15 cellular contexts compared by ENCODE assay signal in genomic region chr11:78158987-78159662, GRCh38. TPM values are rescaled to one million over a fixed set of nuclear protein-coding genes. Genes with fewer than 3 reads are reported as not detected.
DNase-seq lines count a peak whose midpoint lies in the region; ATAC-seq, FAIRE-seq and TF ChIP-seq lines count a peak whose summit lies in the region.
"Had no signal": no experiment of that assay in that cellular context is flagged by ENCODE, and none has a peak within 500 bp of the region (broad histone marks: within the 10 kb centered on the region; RNA-seq: fewer than 3 reads in every experiment).

No MANE protein-coding gene starts in this region.

- H2BK20ac ChIP-seq in H1 (ENCODE audit: low read length), result no peak overlapping the region

- no peak overlapping the region for H4K8ac ChIP-seq in H1 (ENCODE audit: extremely low read depth, insufficient read depth, low read length)

- H2BK12ac ChIP-seq in H1 (ENCODE audit: low read depth, low read length), result no peak overlapping the region

- no peak overlapping the region for H2BK5ac ChIP-seq in H1 (ENCODE audit: low read depth, low read length)

- H3K79me1 ChIP-seq in H1 (ENCODE audit: low read depth, low read length), result no peaks in the 10 kb centered on the region

- POLR2A ChIA-PET in H1 (lab: Charles Lee; ENCODE audit: partially characterized antibody), result interaction anchor here (1.1 kb wide), 2 partner anchors 20 to 80 kb away, joined by 3 read pairs; partner anchors contain the start of genes ALG8 and NDUFC2

- no peak overlapping the region for H3K18ac ChIP-seq in H1 (ENCODE audit: extremely low read depth, low read length)

- no peak overlapping the region for H3K4ac ChIP-seq in H1 (replicated peaks; ENCODE audit: insufficient read length, low read depth, low read length)

- no peak for TF ChIP-seq CTCF in H1 (IDR thresholded peaks at IDR 0.05; ENCODE audit: control extremely low read depth in 1 of 3, insufficient read depth in 1 of 3, low read depth in 1 of 3, low read length in 3 of 3)
- no peak for TF ChIP-seq CTCF in testis (IDR thresholded peaks at IDR 0.05)
- TF ChIP-seq CTCF in smooth muscle cell (IDR thresholded peaks at IDR 0.05; ENCODE audit: borderline replicate concordance, insufficient read depth, poor library complexity, severe bottlenecking), result no peak
- TF ChIP-seq CTCF in kidney (IDR thresholded peaks at IDR 0.05; ENCODE audit: borderline replicate concordance, extremely low read depth, insufficient read depth), result no peak

- intact Hi-C loops in testis (cut with DNase I; ENCODE audit: low total_unique reads) (no loop called here), kidney (cut with DNase I) (no loop called here)

- H3K4me1 ChIP-seq in HUES6 (ENCODE audit: control insufficient read depth, insufficient read depth, low read length) (no peaks in the 10 kb centered on the region), H1 (replicated peaks in 1 of 4; ENCODE audit: control insufficient read depth in 3 of 4, insufficient read depth in 4 of 4, low read length in 3 of 4) (no peaks in the 10 kb centered on the region), testis (peaks cover 12% of the 10 kb centered on the region), smooth muscle cell (ENCODE audit: low read depth) (no peaks in the 10 kb centered on the region), kidney (ENCODE audit: control insufficient read depth in 1 of 2, insufficient read depth in 1 of 2, low read depth in 1 of 2, low read length in 2 of 2) (no peaks in the 10 kb centered on the region)

- FAIRE-seq in H1 (lab: Jason Lieb, UNC), result no peak
- no peak for FAIRE-seq in kidney (lab: Jason Lieb, UNC)

- no peak for TF ChIP-seq POLR2A in H1 (IDR thresholded peaks at IDR 0.05; ENCODE audit: control extremely low read depth in 1 of 2, low read depth in 2 of 2, low read length in 2 of 2)
- no peak for TF ChIP-seq POLR2A in testis (IDR thresholded peaks at IDR 0.05)

- no peak overlapping the region for H3K14ac ChIP-seq in H1 (ENCODE audit: insufficient read length)

- H3F3A ChIP-seq in smooth muscle cell (ENCODE audit: low read depth), result no peaks in the 10 kb centered on the region

- H3K36me3 ChIP-seq in HUES6 (ENCODE audit: control insufficient read depth, insufficient read depth, low read length), result no peaks in the 10 kb centered on the region
- H3K36me3 ChIP-seq in H1 (ENCODE audit: control insufficient read depth in 2 of 4, insufficient read depth in 4 of 4, low read length in 3 of 4), result no peaks in the 10 kb centered on the region
- no peaks in the 10 kb centered on the region for H3K36me3 ChIP-seq in testis (ENCODE audit: low read depth, missing control alignments)
- no peaks in the 10 kb centered on the region for H3K36me3 ChIP-seq in smooth muscle cell (ENCODE audit: low read depth)
- H3K36me3 ChIP-seq in kidney (ENCODE audit: control insufficient read depth in 1 of 2, insufficient read depth in 2 of 2, low read length in 2 of 2), result no peaks in the 10 kb centered on the region

- H3K23me2 ChIP-seq in H1 (ENCODE audit: low read depth, low read length), result no peaks in the 10 kb centered on the region

- H4K5ac ChIP-seq in H1 (ENCODE audit: insufficient read length, low read depth, low read length), result no peak overlapping the region

- H3K79me2 ChIP-seq in H1 (ENCODE audit: control insufficient read depth in 1 of 2, insufficient read depth in 2 of 2, low read length in 2 of 2), result no peaks in the 10 kb centered on the region
- H3K79me2 ChIP-seq in smooth muscle cell (ENCODE audit: low read depth), result no peaks in the 10 kb centered on the region

- H3K4me3 ChIP-seq in HUES6 (ENCODE audit: low read depth, low read length), result no peak overlapping the region
- no peak overlapping the region for H3K4me3 ChIP-seq in H1 (ENCODE audit: extremely low read depth in 1 of 4, insufficient read depth in 2 of 4, low read depth in 3 of 4, low read length in 4 of 4)
- H3K4me3 ChIP-seq in testis, result no peak overlapping the region
- H3K4me3 ChIP-seq in smooth muscle cell, result no peak overlapping the region
- H3K4me3 ChIP-seq in kidney (ENCODE audit: low read length in 2 of 2), result no peak overlapping the region
- H3K4me3 ChIP-seq: dorsolateral prefrontal cortex had no signal

- no peak for TF ChIP-seq EP300 in H1 (IDR thresholded peaks at IDR 0.05; ENCODE audit: borderline replicate concordance in 1 of 2, low read depth in 2 of 2, low read length in 2 of 2)

- DNase-seq in H1 (ENCODE audit: low read depth in 1 of 2, low spot score in 2 of 2) (no peak), medulla oblongata (ENCODE audit: extremely low spot score) (peak; percentile 73), testis (peak; percentile 49), smooth muscle cell (lab: John Stamatoyannopoulos, UW; ENCODE audit: unreplicated experiment) (no peak), kidney (no peak), D341Med (ENCODE audit: low spot score) (no peak)
- DNase-seq: activated CD4-positive, alpha-beta memory T cell treated with anti-CD3 and anti-CD28 coated beads for 36 hours; activated T-cell treated with anti-CD3 and anti-CD28 coated beads, Interleukin-2, amount 50 U/mL, for 4 hours; immature natural killer cell; Karpas-422; PC-3 had no signal

- H3K27me3 ChIP-seq in HUES6 (ENCODE audit: control insufficient read depth, insufficient read depth, low read length), result no peaks in the 10 kb centered on the region
- no peaks in the 10 kb centered on the region for H3K27me3 ChIP-seq in H1 (replicated peaks in 1 of 4; ENCODE audit: control insufficient read depth in 3 of 4, extremely low read depth in 1 of 4, insufficient read depth in 3 of 4, low read length in 3 of 4)
- H3K27me3 ChIP-seq in testis, result no peaks in the 10 kb centered on the region
- no peaks in the 10 kb centered on the region for H3K27me3 ChIP-seq in smooth muscle cell (ENCODE audit: low read depth)
- H3K27me3 ChIP-seq: dorsolateral prefrontal cortex had no signal

- no peak overlapping the region for H4K91ac ChIP-seq in H1 (replicated peaks; ENCODE audit: insufficient read length, low read length)

- ATAC-seq in HG02840 (IDR thresholded peaks at IDR 0.05; ENCODE audit: low FRiP score, unreplicated experiment), result no peak
- ATAC-seq: activated T-cell treated with anti-CD3 and anti-CD28 coated beads, Interleukin-2, amount 50 U/mL, for 4 hours; PC-3 had no signal

- CTCF ChIA-PET in H1 (lab: Charles Lee; ENCODE audit: partially characterized antibody), result no interaction called here

- H3K9ac ChIP-seq in HUES6 (ENCODE audit: low read length), result peak overlapping the region; percentile 12
- H3K9ac ChIP-seq in H1 (replicated peaks in 1 of 4; ENCODE audit: extremely low read depth in 1 of 4, low read depth in 3 of 4, low read length in 3 of 4), result no peak overlapping the region
- no peak overlapping the region for H3K9ac ChIP-seq in smooth muscle cell (ENCODE audit: low read depth)
- no peak overlapping the region for H3K9ac ChIP-seq in kidney (ENCODE audit: low read length in 2 of 2)

- no peak overlapping the region for H3K23ac ChIP-seq in H1 (ENCODE audit: insufficient read length)

- H2AFZ ChIP-seq in H1 (ENCODE audit: low read length) (peak overlapping the region; percentile 16; the same call in 1 of the 2 replicates), smooth muscle cell (ENCODE audit: low read depth) (no peak overlapping the region)

- H3K4me2 ChIP-seq in H1 (ENCODE audit: insufficient read depth in 1 of 2, low read depth in 2 of 2, low read length in 2 of 2) (no peak overlapping the region), smooth muscle cell (no peak overlapping the region)

- H3K56ac ChIP-seq in H1 (replicated peaks; ENCODE audit: insufficient read length, low read depth, low read length), result no peak overlapping the region

- H4K20me1 ChIP-seq in H1 (replicated peaks in 1 of 2; ENCODE audit: control insufficient read depth in 1 of 2, insufficient read depth in 2 of 2, low read length in 2 of 2), result no peaks in the 10 kb centered on the region
- H4K20me1 ChIP-seq in smooth muscle cell (ENCODE audit: low read depth), result no peaks in the 10 kb centered on the region

- H3K27ac ChIP-seq in HUES6 (ENCODE audit: low read depth, low read length), result no peak overlapping the region
- H3K27ac ChIP-seq in H1 (ENCODE audit: low read depth, low read length), result no peak overlapping the region
- peak overlapping the region in 1 of 2 donors; percentile 60 for H3K27ac ChIP-seq in testis
- H3K27ac ChIP-seq in smooth muscle cell (ENCODE audit: low read depth), result no peak overlapping the region
- no peak overlapping the region for H3K27ac ChIP-seq in kidney (ENCODE audit: low read depth in 2 of 2, low read length in 2 of 2)
- H3K27ac ChIP-seq: VCaP had no signal

- no peak overlapping the region for H2BK15ac ChIP-seq in H1 (ENCODE audit: low read length)

- no peak overlapping the region for H2AK5ac ChIP-seq in H1 (ENCODE audit: low read depth, low read length)

- H3K9me3 ChIP-seq in HUES6 (ENCODE audit: control insufficient read depth, insufficient read depth, low read depth, low read length) (no peaks in the 10 kb centered on the region), H1 (ENCODE audit: insufficient read depth in 2 of 2, low read depth in 1 of 2, low read length in 1 of 2) (no peaks in the 10 kb centered on the region), testis (no peaks in the 10 kb centered on the region), smooth muscle cell (replicated peaks; ENCODE audit: low read depth) (no peaks in the 10 kb centered on the region), kidney (ENCODE audit: control insufficient read depth in 1 of 2, low read length in 2 of 2) (no peaks in the 10 kb centered on the region)

- no peak for TF ChIP-seq RAD21 in H1 (IDR thresholded peaks at IDR 0.05 in 1 of 2, conservative IDR thresholded peaks at IDR 0.05 in 1 of 2; ENCODE audit: low read depth in 2 of 2, low read length in 2 of 2)

- 72% methylated on average over 6 of the region's 6 CpGs; no CpG with 5 or more reads in 1 of the 2 experiments for WGBS in H1 (ENCODE audit: extremely low coverage in 1 of 2, insufficient coverage in 1 of 2, insufficient read length in 1 of 2, insufficient replicate concordance in 2 of 2, low coverage in 1 of 2, low lambda C conversion rate in 2 of 2, missing lambda C conversion rate in 1 of 2), 2 experiments
- WGBS in testis, 2 donors, result 53 to 60% methylated on average over 6 of the region's 6 CpGs
- WGBS in smooth muscle cell (ENCODE audit: low lambda C conversion rate), result 57% methylated on average over 6 of the region's 6 CpGs

- H2BK120ac ChIP-seq in H1 (replicated peaks; ENCODE audit: low read depth, low read length), result no peak overlapping the region

RNA-seq across cellular contexts. Expression of gene ALG8, which starts 19.7 kb away (rescaled TPM):
- 56.9 and 66.7 TPM in 2 replicates for total RNA-seq in H1 (2021; fragmentation: NEBNext Ultra II Directional; extraction: Animal tissue kit (Norgen Biotek cat#: 25700))
- 45.5 and 84.3 TPM in 2 replicates for polyA plus RNA-seq in H1 (2011; rRNA removed)
- polyA plus RNA-seq in H1 (2011; cell fraction: cytosol; rRNA removed), result 66.3 TPM
- polyA plus RNA-seq in H1 (2011; cell fraction: nucleus; rRNA removed), result 47.6 TPM
- 47.0 to 77.3 TPM (median 58.6 TPM) in 4 replicates for polyA plus RNA-seq in H1 (2012, experiment 1 of 2)
- 23.8 TPM for polyA plus RNA-seq in H1 (2012, experiment 2 of 2)
- polyA plus RNA-seq in H1 (2013, experiment 1 of 2), result 171 TPM
- 186 TPM for polyA plus RNA-seq in H1 (2013, experiment 2 of 2)
- 70.8 and 86.4 TPM in 2 replicates for polyA minus RNA-seq in H1 (2011; rRNA and poly(A)+ RNA removed)
- polyA minus RNA-seq in H1 (2011; cell fraction: cytosol; rRNA and poly(A)+ RNA removed), result 52.0 TPM
- 46.6 TPM for polyA minus RNA-seq in H1 (2011; cell fraction: nucleus; rRNA and poly(A)+ RNA removed)
- 10 to 100 TPM; 61.2 to 61.5 TPM for total RNA-seq in testis
- 115 TPM for polyA plus RNA-seq in testis (ENCODE audit: insufficient read depth, low read depth, low replicate concordance)
- total RNA-seq in smooth muscle cell, result 68.3 and 103 TPM in 2 replicates
- 62.0 and 66.4 TPM in 2 replicates for polyA plus RNA-seq in smooth muscle cell
- 34.1 TPM for total RNA-seq in kidney
- polyA plus RNA-seq in kidney (ENCODE audit: insufficient read depth, low read depth, low replicate concordance), result 49.7 TPM

RNA-seq across cellular contexts. Expression of gene KCTD21, which starts 29.3 kb away (rescaled TPM):
- 4.1 and 6.2 TPM in 2 replicates for total RNA-seq in H1 (2021; fragmentation: NEBNext Ultra II Directional; extraction: Animal tissue kit (Norgen Biotek cat#: 25700))
- 3.2 and 5.0 TPM in 2 replicates for polyA plus RNA-seq in H1 (2011; rRNA removed)
- polyA plus RNA-seq in H1 (2011; cell fraction: cytosol; rRNA removed), result 4.1 TPM
- 4.5 TPM for polyA plus RNA-seq in H1 (2011; cell fraction: nucleus; rRNA removed)
- 2.8 to 4.9 TPM (median 3.5 TPM) in 4 replicates for polyA plus RNA-seq in H1 (2012, experiment 1 of 2)
- polyA plus RNA-seq in H1 (2012, experiment 2 of 2), result 2.9 TPM
- polyA plus RNA-seq in H1 (2013, experiment 1 of 2), result 1.8 TPM
- 1.6 TPM for polyA plus RNA-seq in H1 (2013, experiment 2 of 2)
- 6.5 and 8.2 TPM in 2 replicates for polyA minus RNA-seq in H1 (2011; rRNA and poly(A)+ RNA removed)
- polyA minus RNA-seq in H1 (2011; cell fraction: cytosol; rRNA and poly(A)+ RNA removed), result 2.3 TPM
- polyA minus RNA-seq in H1 (2011; cell fraction: nucleus; rRNA and poly(A)+ RNA removed), result 1.7 TPM
- 10 to 100 TPM; 14.2 to 14.7 TPM for total RNA-seq in testis
- 10.2 TPM for polyA plus RNA-seq in testis (ENCODE audit: insufficient read depth, low read depth, low replicate concordance)
- 18.5 and 23.5 TPM in 2 replicates for total RNA-seq in smooth muscle cell
- 4.9 and 6.6 TPM in 2 replicates for polyA plus RNA-seq in smooth muscle cell
- total RNA-seq in kidney, result 7.9 TPM
- 6.0 TPM for polyA plus RNA-seq in kidney (ENCODE audit: insufficient read depth, low read depth, low replicate concordance)

RNA-seq across cellular contexts. Expression of gene USP35, which starts 29.6 kb away (rescaled TPM):
- 6.8 and 7.8 TPM in 2 replicates for total RNA-seq in H1 (2021; fragmentation: NEBNext Ultra II Directional; extraction: Animal tissue kit (Norgen Biotek cat#: 25700))
- polyA plus RNA-seq in H1 (2011; rRNA removed) (4.6 and 7.2 TPM in 2 replicates), testis (ENCODE audit: insufficient read depth, low read depth, low replicate concordance) (10.5 TPM), smooth muscle cell (4.5 and 7.3 TPM in 2 replicates), kidney (ENCODE audit: insufficient read depth, low read depth, low replicate concordance) (4.0 TPM)
- polyA plus RNA-seq in H1 (2011; cell fraction: cytosol; rRNA removed), result 6.4 TPM
- 17.5 TPM for polyA plus RNA-seq in H1 (2011; cell fraction: nucleus; rRNA removed)
- 6.5 to 7.1 TPM (median 6.8 TPM) in 4 replicates for polyA plus RNA-seq in H1 (2012, experiment 1 of 2)
- polyA plus RNA-seq in H1 (2012, experiment 2 of 2), result 4.7 TPM
- 4.3 TPM for polyA plus RNA-seq in H1 (2013, experiment 1 of 2)
- 3.6 TPM for polyA plus RNA-seq in H1 (2013, experiment 2 of 2)
- polyA minus RNA-seq in H1 (2011; rRNA and poly(A)+ RNA removed), result 4.5 and 8.6 TPM in 2 replicates
- 5.5 TPM for polyA minus RNA-seq in H1 (2011; cell fraction: cytosol; rRNA and poly(A)+ RNA removed)
- polyA minus RNA-seq in H1 (2011; cell fraction: nucleus; rRNA and poly(A)+ RNA removed), result 9.2 TPM
- total RNA-seq in testis (10 to 100 TPM; 25.8 to 33.5 TPM), smooth muscle cell (9.5 and 10.5 TPM in 2 replicates), kidney (7.7 TPM)

Comparison
In these comparisons a context has a peak if more than half of its experiments do, and no peak if none do; other contexts are left out.
1. DNase-seq: peak in medulla oblongata (single experiment) and testis (single experiment); none in H1 (0 of 2), smooth muscle cell (single experiment), kidney (single experiment) and D341Med (single experiment).